Comparison of ENCODE assay signal across 13 cellular contexts in the genomic region with DNA sequence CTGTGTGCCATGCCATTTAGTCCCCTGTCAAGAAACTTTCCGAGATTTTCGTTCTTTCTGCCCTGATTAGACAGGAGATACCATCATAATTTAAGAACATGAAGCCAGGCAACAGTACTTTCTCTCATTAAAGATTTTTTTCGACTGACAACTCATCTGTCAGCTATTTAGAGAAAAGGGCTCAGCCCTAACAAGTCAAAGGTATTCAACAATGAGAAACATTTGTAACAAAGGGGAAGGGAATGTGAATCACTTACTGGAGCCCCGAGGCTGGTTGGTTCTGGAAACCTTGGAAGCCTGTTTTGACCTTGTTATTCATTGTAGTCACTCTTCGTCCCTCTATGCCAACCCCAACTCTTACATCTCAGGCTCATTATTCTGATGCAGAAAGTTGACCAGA.
DNase-seq lines count a peak whose midpoint lies in the region; ATAC-seq, FAIRE-seq and TF ChIP-seq lines count a peak whose summit lies in the region.
"Had no signal": no experiment of that assay in that cellular context is flagged by ENCODE, and none has a peak within 500 bp of the region (broad histone marks: within the 10 kb centered on the region; RNA-seq: fewer than 3 reads in every experiment).

No MANE protein-coding gene starts in this region.

- POLR2A ChIA-PET in RWPE1 (lab: Yijun Ruan, JAX; ENCODE audit: low non-redundant PET) = interaction anchor here (0.5 kb wide), 1 partner anchor 184 kb away, joined by 3 read pairs; no protein-coding TSS in a partner anchor

- CTCF ChIA-PET in RWPE1 (lab: Yijun Ruan, JAX) = interaction anchor here (0.7 kb wide), 1 partner anchor 116 kb away, joined by 3 read pairs; no protein-coding TSS in a partner anchor

- peak overlapping the region; percentile 81 for H3K27ac ChIP-seq in RWPE1
- H3K27ac ChIP-seq in esophagus squamous epithelium = peak overlapping the region; percentile 3 to 74 (median 57)
- H3K27ac ChIP-seq in tibial nerve = no peak overlapping the region
- H3K27ac ChIP-seq: KMS-11 had no signal

- TF ChIP-seq CTCF in RWPE1 (conservative IDR thresholded peaks at IDR 0.05; ENCODE audit: low read depth) (no peak), esophagus squamous epithelium (IDR thresholded peaks at IDR 0.05) (no peak), tibial nerve (IDR thresholded peaks at IDR 0.05) (no peak)

- H3K27me3 ChIP-seq in esophagus squamous epithelium (no peaks in the 10 kb centered on the region), tibial nerve (no peaks in the 10 kb centered on the region)

- no peak for FAIRE-seq in GM12891 (lab: Jason Lieb, UNC)

- no peak for ATAC-seq in activated CD4-positive, CD25-positive, alpha-beta regulatory T cell treated with anti-CD3 and anti-CD28 coated beads, Interleukin-2, amount 50 U/mL, for 24 hours

- H3K9me3 ChIP-seq in esophagus squamous epithelium (no peaks in the 10 kb centered on the region), tibial nerve (no peaks in the 10 kb centered on the region)

- H3K4me1 ChIP-seq in esophagus squamous epithelium = peaks cover 0 to 58% (median 19%) of the 10 kb centered on the region in 3 donors
- peaks cover 0 to 6% (median 0%) of the 10 kb centered on the region in 4 donors for H3K4me1 ChIP-seq in tibial nerve

- intact Hi-C loops in esophagus squamous epithelium (cut with DNase I) = loop anchor here (10.0 kb wide), 1 partner anchor 115 kb away; no protein-coding TSS in a partner anchor

- TF ChIP-seq POLR2A in esophagus squamous epithelium (IDR thresholded peaks at IDR 0.05) (no peak), GM12891 (IDR thresholded peaks at IDR 0.05; ENCODE audit: low read depth, low read length) (no peak), tibial nerve (IDR thresholded peaks at IDR 0.05) (no peak)

- H3K36me3 ChIP-seq in esophagus squamous epithelium (no peaks in the 10 kb centered on the region), tibial nerve (no peaks in the 10 kb centered on the region)

- H3K4me3 ChIP-seq in esophagus squamous epithelium (no peak overlapping the region), tibial nerve (no peak overlapping the region)

- 27 to 36% methylated on average over 5 of the region's 5 CpGs for WGBS in esophagus squamous epithelium, 2 donors
- WGBS in tibial nerve, 2 donors = 64 to 77% methylated on average over 5 of the region's 5 CpGs

- TF ChIP-seq EP300 in tibial nerve (IDR thresholded peaks at IDR 0.05) = no peak

- DNase-seq in GM03348 (ENCODE audit: low spot score) = peak; percentile 74
- peak; percentile 84 for DNase-seq in RWPE1 (ENCODE audit: low spot score)
- DNase-seq in esophagus squamous epithelium (lab: John Stamatoyannopoulos, UW) = no peak
- DNase-seq in renal cortical epithelial cell (ENCODE audit: low read depth) = peak; percentile 99
- no peak for DNase-seq in GM12891 (ENCODE audit: insufficient read length, low spot score)
- no peak for DNase-seq in stimulated activated naive CD4-positive, alpha-beta T cell (lab: John Stamatoyannopoulos, UW)
- no peak for DNase-seq in tibial nerve (ENCODE audit: low spot score in 2 of 2)
- DNase-seq: activated naive CD4-positive, alpha-beta T cell treated with anti-CD3 and anti-CD28 coated beads for 36 hours; NCI-H510A; nephron progenitor cell; stimulated activated naive CD4-positive, alpha-beta T cell treated with Interleukin-2 at 50 U/mL for 16 hours had no signal

TF ChIP-seq in GM12891, 5 proteins besides CTCF, POLR2A, EP300 and RAD21:
- TF ChIP-seq TAF1 (IDR thresholded peaks at IDR 0.05; ENCODE audit: low read depth, low read length) (no peak), POU2F2 (IDR thresholded peaks at IDR 0.05; ENCODE audit: low read depth, low read length) (no peak), SPI1 (IDR thresholded peaks at IDR 0.05; ENCODE audit: low read depth, low read length) (no peak), POLR2AphosphoS5 (IDR thresholded peaks at IDR 0.05; ENCODE audit: low read depth, low read length) (no peak), PAX5 (IDR thresholded peaks at IDR 0.05; ENCODE audit: insufficient read depth, low read length, severe bottlenecking) (no peak)
TF ChIP-seq in GM12891: peak in this region for 0.

Comparison
In these comparisons a context has a peak if more than half of its experiments do, and no peak if none do; other contexts are left out.
1. DNase-seq: peak in GM03348 (single experiment), RWPE1 (single experiment) and renal cortical epithelial cell (single experiment); none in esophagus squamous epithelium (single experiment), GM12891 (single experiment), stimulated activated naive CD4-positive, alpha-beta T cell (0 of 6) and tibial nerve (0 of 2).
2. H3K27ac ChIP-seq: peak in RWPE1 (single experiment) and esophagus squamous epithelium (4 of 4); none in tibial nerve (0 of 4).